10 cellular contexts compared by ENCODE assay signal in the genomic region with DNA sequence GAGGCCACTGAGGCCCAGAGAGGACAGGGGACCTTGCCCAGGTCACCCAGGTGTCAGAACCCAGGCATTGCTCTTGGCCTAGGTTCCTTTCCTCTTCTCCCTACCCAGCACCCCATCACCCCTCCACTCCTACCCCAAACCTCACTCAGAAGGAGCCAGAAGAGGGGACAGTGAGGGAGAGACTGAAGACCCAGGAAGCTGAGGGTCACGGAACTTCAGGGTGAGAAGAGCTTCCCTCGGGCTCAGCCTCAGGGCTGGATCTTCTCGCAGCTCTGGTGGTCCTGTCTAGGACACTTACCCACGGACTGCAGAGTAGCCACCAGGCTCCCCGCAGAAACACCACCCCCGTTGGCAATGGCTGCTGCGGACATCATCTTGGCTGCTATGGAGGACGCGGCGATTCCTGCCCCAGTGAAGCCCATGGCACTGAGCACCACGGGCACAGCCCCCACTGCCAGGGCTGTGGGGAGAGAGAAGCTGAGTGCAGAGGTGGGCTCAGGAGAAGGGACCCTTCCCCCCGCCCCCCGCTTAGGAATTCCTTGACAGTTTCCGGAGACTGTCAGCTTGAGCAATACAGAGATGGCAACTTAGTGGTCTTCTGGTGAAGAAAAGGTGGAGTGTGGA. TPM values are rescaled to one million over a fixed set of nuclear protein-coding genes. Genes with fewer than 3 reads are reported as not detected.
DNase-seq lines count a peak whose midpoint lies in the region; ATAC-seq and TF ChIP-seq lines count a peak whose summit lies in the region.
"Had no signal": no experiment of that assay in that cellular context is flagged by ENCODE, and none has a peak within 500 bp of the region (broad histone marks: within the 10 kb centered on the region; RNA-seq: fewer than 3 reads in every experiment).

No MANE protein-coding gene starts in this region.

- no peaks in the 10 kb centered on the region for H3K27me3 ChIP-seq in IMR-90 (ENCODE audit: control insufficient read depth, insufficient read depth, low read length)
- no peaks in the 10 kb centered on the region for H3K27me3 ChIP-seq in neural progenitor cell

- no peak for DNase-seq in CD14-positive monocyte (ENCODE audit: low spot score)
- no peak for DNase-seq in IMR-90
- no peak for DNase-seq in coronary artery (ENCODE audit: low spot score)
- no peak for DNase-seq in neural progenitor cell (ENCODE audit: low spot score)
- DNase-seq in NCI-H2196 treated with DMSO at 0.1 percent for 48 hours (lab: John Stamatoyannopoulos, UW; ENCODE audit: unreplicated experiment) = no peak
- no peak for DNase-seq in KG1 (lab: John Stamatoyannopoulos, UW)
- DNase-seq: NCI-H1930; stimulated activated naive CD4-positive, alpha-beta T cell treated with Interleukin-2 at 50 U/mL for 16 hours had no signal

- H3K9me1 ChIP-seq in IMR-90 (ENCODE audit: insufficient read depth, low read length) = peaks cover 5% of the 10 kb centered on the region; the same call in 1 of the 2 replicates

- H2AK5ac ChIP-seq in IMR-90 (ENCODE audit: low read depth, low read length) = peak overlapping the region; percentile 91

- H3K9me3 ChIP-seq in IMR-90 (ENCODE audit: control insufficient read depth, insufficient read depth, low read length) (no peaks in the 10 kb centered on the region), neural progenitor cell (ENCODE audit: low read depth) (no peaks in the 10 kb centered on the region)

- H3K36me3 ChIP-seq in IMR-90 (ENCODE audit: control insufficient read depth, insufficient read depth, low read length) (peaks cover 12% of the 10 kb centered on the region), neural progenitor cell (no peaks in the 10 kb centered on the region)

- in situ Hi-C loops in IMR-90 (cut with MboI; ENCODE audit: low sequenced_read_pairs) = no loop called here

- H4K20me1 ChIP-seq in IMR-90 (ENCODE audit: insufficient read depth, low read length) = no peaks in the 10 kb centered on the region
- no peaks in the 10 kb centered on the region for H4K20me1 ChIP-seq in neural progenitor cell (ENCODE audit: low read depth)

- H3K18ac ChIP-seq in IMR-90 (ENCODE audit: low read depth, low read length) = no peak overlapping the region

- H2BK15ac ChIP-seq in IMR-90 (ENCODE audit: low read depth, low read length) = peak overlapping the region; percentile 80; the same call in 1 of the 3 replicates

- POLR2A ChIA-PET in IMR-90 (lab: Charles Lee; ENCODE audit: unreplicated experiment) = no interaction called here

- no peaks in the 10 kb centered on the region for H3K79me2 ChIP-seq in neural progenitor cell (ENCODE audit: low read depth)

- H4K8ac ChIP-seq in IMR-90 (ENCODE audit: low read depth in 2 of 2, low read length in 2 of 2) = peak overlapping the region; percentile 85 to 91; a peak in 3 of 4 replicates

- H3K4me3 ChIP-seq in IMR-90 (ENCODE audit: insufficient read depth, low read depth, low read length) (peak overlapping the region; percentile 92), coronary artery (peak overlapping the region; percentile 77), neural progenitor cell (peak overlapping the region; percentile 53)

- peak overlapping the region; percentile 96 for H2AK9ac ChIP-seq in IMR-90 (replicated peaks; ENCODE audit: low read depth, low read length, poor library complexity)

- ATAC-seq in IMR-90 (ENCODE audit: low read depth) (no peak), HG02852 (IDR thresholded peaks at IDR 0.05; ENCODE audit: unreplicated experiment) (no peak), HG03045 (IDR thresholded peaks at IDR 0.05; ENCODE audit: unreplicated experiment) (no peak)

- peaks cover 4 to 14% (median 11%) of the 10 kb centered on the region in 3 donors for H3K27me3 Mint-ChIP-seq in CD14-positive monocyte (ENCODE audit: low read depth in 3 of 3)
- peaks cover 16% of the 10 kb centered on the region for H3K27me3 Mint-ChIP-seq in neural progenitor cell (ENCODE audit: insufficient read depth, low read depth)

- H3K9me3 Mint-ChIP-seq in CD14-positive monocyte (peaks cover 0 to 3% (median 0%) of the 10 kb centered on the region in 7 donors), neural progenitor cell (no peaks in the 10 kb centered on the region)

- H3K27ac ChIP-seq in IMR-90 (ENCODE audit: insufficient read depth, low read length) (no peak overlapping the region; the same call in 1 of the 2 replicates), coronary artery (peak overlapping the region in 1 of 2 donors; percentile 87), neural progenitor cell (no peak overlapping the region)

- H3K56ac ChIP-seq in IMR-90 (ENCODE audit: extremely low read depth, insufficient read depth, low read length) = no peak overlapping the region; the same call in 1 of the 2 replicates

- no peak overlapping the region for H2BK5ac ChIP-seq in IMR-90 (ENCODE audit: low read depth, low read length, poor library complexity, severe bottlenecking)

- TF ChIP-seq RAD21 in IMR-90 (IDR thresholded peaks at IDR 0.05; ENCODE audit: low read length) = no peak

- no peak overlapping the region for H2BK20ac ChIP-seq in IMR-90 (ENCODE audit: low read depth, low read length)

- 90% methylated on average over 7 of the region's 14 CpGs; no CpG with 5 or more reads in 1 of the 2 experiments for WGBS in IMR-90 (ENCODE audit: extremely low coverage in 2 of 2, insufficient read length in 1 of 2), 2 experiments

- H3K36me3 Mint-ChIP-seq in CD14-positive monocyte (peaks cover 6 to 14% of the 10 kb centered on the region in 2 donors), neural progenitor cell (no peaks in the 10 kb centered on the region)

- H3K9ac ChIP-seq in IMR-90 (ENCODE audit: low read depth, low read length) (peak overlapping the region; percentile 94; the same call in 1 of the 2 replicates), neural progenitor cell (no peak overlapping the region)

- H3K4me2 ChIP-seq in IMR-90 (ENCODE audit: low read depth, low read length) (peak overlapping the region; percentile 97), neural progenitor cell (peak overlapping the region; percentile 84)

- H4K91ac ChIP-seq in IMR-90 (ENCODE audit: insufficient read depth, low read depth, low read length) = peak overlapping the region; percentile 84; the same call in 1 of the 2 replicates

- CTCF ChIA-PET in IMR-90 (lab: Yijun Ruan, JAX) = interaction anchor here (1.1 kb wide), 1 partner anchor 92 kb away, joined by 4 read pairs; no protein-coding TSS in a partner anchor

- dilution Hi-C loops in IMR-90 (cut with HindIII; ENCODE audit: low sequenced_read_pairs, unreplicated experiment) = no loop called here

- H3K79me1 ChIP-seq in IMR-90 (ENCODE audit: low read depth in 1 of 2, low read length in 2 of 2) = peaks cover 0 to 14% of the 10 kb centered on the region in 2 experiments; a peak in 1 of 4 replicates

- H3K14ac ChIP-seq in IMR-90 (replicated peaks; ENCODE audit: low read depth, low read length) = peak overlapping the region; percentile 91; the same call in 1 of the 2 replicates

- no peak for TF ChIP-seq POLR2A in IMR-90 (IDR thresholded peaks at IDR 0.05; ENCODE audit: low read depth, low read length)

- peaks cover 16% of the 10 kb centered on the region for H3F3A ChIP-seq in neural progenitor cell (ENCODE audit: low read depth)

- H2BK120ac ChIP-seq in IMR-90 (ENCODE audit: low read depth, low read length) = peak overlapping the region; percentile 49; the same call in 1 of the 2 replicates

- no TSS peak for BruUV-seq in IMR-90 (replicated peaks; lab: Mats Ljungman, UMichigan)

- peak overlapping the region in 5 of 7 donors; percentile 2 to 87 (median 79) for H3K27ac Mint-ChIP-seq in CD14-positive monocyte
- peak overlapping the region; percentile 19 for H3K27ac Mint-ChIP-seq in neural progenitor cell

- no peak for TF ChIP-seq CTCF in CD14-positive monocyte (IDR thresholded peaks at IDR 0.05)
- TF ChIP-seq CTCF in IMR-90 (conservative IDR thresholded peaks at IDR 0.05; ENCODE audit: low read depth, low read length) = no peak
- no peak for TF ChIP-seq CTCF in coronary artery (IDR thresholded peaks at IDR 0.05)
- TF ChIP-seq CTCF in neural progenitor cell (IDR thresholded peaks at IDR 0.05) = no peak

- H3K4me1 ChIP-seq in IMR-90 (ENCODE audit: control insufficient read depth, insufficient read depth, low read length) = peaks cover 5% of the 10 kb centered on the region
- H3K4me1 ChIP-seq in neural progenitor cell = peaks cover 4% of the 10 kb centered on the region

- 0 out of 2 replicates have a peak overlapping the region, but pooled peaks have one; percentile 82 for H3K23ac ChIP-seq in IMR-90 (ENCODE audit: low read depth, low read length)

- intact Hi-C loops in CD14-positive monocyte (cut with micrococcal nuclease) (loop anchor here in 1 of 2 donors (2.0 kb wide), 1 partner anchor 52 kb away; no protein-coding TSS in a partner anchor), IMR-90 (cut with micrococcal nuclease) (loop anchor here (2.0 kb wide), 1 partner anchor 48 kb away; a partner anchor contains a TSS)

- H3K4ac ChIP-seq in IMR-90 (ENCODE audit: low read depth, low read length) = peak overlapping the region; percentile 92

- H4K5ac ChIP-seq in IMR-90 (ENCODE audit: low read depth, low read length) = peak overlapping the region; percentile 87; the same call in 1 of the 2 replicates

- H3K4me3 Mint-ChIP-seq in CD14-positive monocyte (peak overlapping the region in 1 of 2 donors; percentile 94), neural progenitor cell (peak overlapping the region; percentile 90)

- H3K4me1 Mint-ChIP-seq in CD14-positive monocyte (peaks cover 16% of the 10 kb centered on the region), neural progenitor cell (peaks cover 18% of the 10 kb centered on the region)

- H2AFZ ChIP-seq in IMR-90 (replicated peaks; ENCODE audit: low read length, poor library complexity) (peak overlapping the region; percentile 97), neural progenitor cell (replicated peaks) (no peak overlapping the region)

RNA-seq across cellular contexts. Expression of a gene that starts 1.1 kb away (rescaled TPM):
- 100 to 1,000 TPM in 1 of 2 donors, 10 to 100 TPM in 1; 96.1 to 156 TPM for polyA plus RNA-seq in CD14-positive monocyte
- total RNA-seq in IMR-90 (2012; rRNA removed) = 43.0 and 111 TPM in 2 replicates
- polyA plus RNA-seq in IMR-90 (2012; rRNA removed) = 187 and 261 TPM in 2 replicates
- 441 and 716 TPM in 2 replicates for polyA plus RNA-seq in IMR-90 (2012; cell fraction: cytosol; rRNA removed)
- 72.6 and 129 TPM in 2 replicates for polyA plus RNA-seq in IMR-90 (2012; cell fraction: nucleus; rRNA removed; ENCODE audit: low replicate concordance)
- 24.7 and 73.7 TPM in 2 replicates for total RNA-seq in neural progenitor cell (ENCODE audit: low replicate concordance)

RNA-seq across cellular contexts. Expression of a gene that starts 17.8 kb away (rescaled TPM):
- polyA plus RNA-seq in CD14-positive monocyte = 1 to 10 TPM; 3.3 to 3.9 TPM
- total RNA-seq in IMR-90 (2012; rRNA removed) = under 0.01 TPM in 1 of 2 replicates, not detected in the other
- polyA plus RNA-seq in IMR-90 (2012; rRNA removed) = 0.60 and 1.2 TPM in 2 replicates
- polyA plus RNA-seq in IMR-90 (2012; cell fraction: cytosol; rRNA removed) = 2.8 TPM in 1 of 2 replicates, not detected in the other
- polyA plus RNA-seq in IMR-90 (2012; cell fraction: nucleus; rRNA removed; ENCODE audit: low replicate concordance) = 4.2 and 8.7 TPM in 2 replicates
- 0.69 and 2.5 TPM in 2 replicates for total RNA-seq in neural progenitor cell (ENCODE audit: low replicate concordance)

RNA-seq across cellular contexts. Expression of a gene that starts 45.8 kb away (rescaled TPM):
- under 1 TPM in 1 of 2 donors, not detected in 1; 0.08 TPM for polyA plus RNA-seq in CD14-positive monocyte
- total RNA-seq in IMR-90 (2012; rRNA removed) = 0.36 and 0.56 TPM in 2 replicates
- polyA plus RNA-seq in IMR-90 (2012; rRNA removed) = 0.13 and 0.17 TPM in 2 replicates
- 0.01 and 0.12 TPM in 2 replicates for polyA plus RNA-seq in IMR-90 (2012; cell fraction: cytosol; rRNA removed)
- 0.33 TPM in 1 of 2 replicates, not detected in the other for polyA plus RNA-seq in IMR-90 (2012; cell fraction: nucleus; rRNA removed; ENCODE audit: low replicate concordance)
- total RNA-seq in neural progenitor cell (ENCODE audit: low replicate concordance) = 25.5 and 27.8 TPM in 2 replicates

RNA-seq across cellular contexts. Expression of a gene that starts 47.2 kb away (rescaled TPM):
- polyA plus RNA-seq in CD14-positive monocyte = 1 to 10 TPM; 2.1 to 2.2 TPM
- 10.8 and 13.3 TPM in 2 replicates for total RNA-seq in IMR-90 (2012; rRNA removed)
- 22.5 and 24.3 TPM in 2 replicates for polyA plus RNA-seq in IMR-90 (2012; rRNA removed)
- polyA plus RNA-seq in IMR-90 (2012; cell fraction: cytosol; rRNA removed) = 48.4 and 49.9 TPM in 2 replicates
- 24.0 and 35.5 TPM in 2 replicates for polyA plus RNA-seq in IMR-90 (2012; cell fraction: nucleus; rRNA removed; ENCODE audit: low replicate concordance)
- 10.8 and 19.9 TPM in 2 replicates for total RNA-seq in neural progenitor cell (ENCODE audit: low replicate concordance)

RNA-seq across cellular contexts. Expression of a gene that starts 47.3 kb away (rescaled TPM):
- polyA plus RNA-seq in CD14-positive monocyte (10 to 100 TPM; 51.2 to 53.8 TPM), IMR-90 (2012; rRNA removed) (126 and 134 TPM in 2 replicates)
- total RNA-seq in IMR-90 (2012; rRNA removed) (152 and 155 TPM in 2 replicates), neural progenitor cell (ENCODE audit: low replicate concordance) (113 and 153 TPM in 2 replicates)
- polyA plus RNA-seq in IMR-90 (2012; cell fraction: cytosol; rRNA removed) = 45.5 and 138 TPM in 2 replicates
- 53.5 and 184 TPM in 2 replicates for polyA plus RNA-seq in IMR-90 (2012; cell fraction: nucleus; rRNA removed; ENCODE audit: low replicate concordance)

Comparison
In these comparisons a context has a peak if more than half of its experiments do, and no peak if none do; other contexts are left out.
1. RNA of a gene that starts 45.8 kb away (total RNA-seq): 25.5 to 27.8 TPM in neural progenitor cell; 0.36 to 0.56 TPM in IMR-90; every median in the first group is over 10 times any median in the second.
2. Peak in every context shown above with its lines, with median percentiles within 50 percentile points of each other: H3K4me3 ChIP-seq.